In the genomic region with DNA sequence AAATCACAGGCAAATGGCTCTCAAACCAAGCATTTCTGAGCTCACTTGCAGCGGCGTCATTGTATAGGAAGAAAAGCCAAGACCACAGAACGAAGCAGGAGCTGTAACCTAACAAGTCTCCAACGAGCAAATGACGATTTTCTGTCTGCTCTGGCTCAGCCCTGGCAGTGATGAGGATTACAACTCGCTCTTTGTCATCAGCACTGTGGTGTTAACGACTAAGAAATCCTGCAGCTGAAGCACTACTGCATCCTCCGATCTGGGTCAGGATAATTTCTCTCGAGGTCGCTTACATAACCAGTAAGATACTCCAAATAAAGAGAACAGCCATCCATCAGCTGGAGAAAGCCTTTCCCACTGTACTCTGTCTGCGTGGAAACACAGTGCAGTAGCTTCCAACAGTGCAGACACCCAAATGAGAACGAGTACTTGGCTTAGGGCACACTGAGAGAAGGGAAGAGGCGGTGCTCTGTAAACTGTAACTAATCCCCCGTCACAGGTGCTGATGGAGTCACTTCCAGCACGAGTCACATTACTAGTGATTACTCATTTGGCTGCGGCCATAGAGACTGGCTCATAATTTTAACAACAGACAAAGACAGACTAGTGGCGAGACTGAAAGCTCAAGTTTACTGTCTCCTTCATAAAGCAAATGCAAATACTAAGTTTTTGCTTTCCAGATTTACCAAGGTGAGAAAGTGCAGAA, we compare ENCODE assay signal across 8 cellular contexts.
DNase-seq lines count a peak whose midpoint lies in the region; ATAC-seq and TF ChIP-seq lines count a peak whose summit lies in the region.

No MANE protein-coding gene starts in this region.

- BruUV-seq in Calu3 (replicated peaks; lab: Mats Ljungman, UMichigan), result TSS peak; percentile 63

- CTCF ChIA-PET in Calu3 (lab: Charles Lee), result interaction anchor here (0.6 to 2.4 kb wide), 10 partner anchors 13 to 451 kb away, joined by 3 to 11 read pairs (median 6); no protein-coding TSS in a partner anchor

- H3K9me3 Mint-ChIP-seq in Calu3 (ENCODE audit: low read depth, unreplicated experiment), result no peaks in the 10 kb centered on the region

- peak overlapping the region; percentile 93 for H3K4me3 Mint-ChIP-seq in Calu3 (ENCODE audit: low read depth, unreplicated experiment)

- peaks cover 45% of the 10 kb centered on the region for H3K36me3 Mint-ChIP-seq in Calu3 (ENCODE audit: insufficient read depth, unreplicated experiment)

- TF ChIP-seq CTCF in Calu3 (IDR thresholded peaks at IDR 0.05; ENCODE audit: unreplicated experiment), result no peak

- DNase-seq in Calu3 (peak; percentile 81), HT1080 (ENCODE audit: low read depth) (peak; percentile 97), NOMO-1 treated with DMSO at 0.1 percent for 48 hours (lab: John Stamatoyannopoulos, UW; ENCODE audit: unreplicated experiment) (peak; percentile 99), epithelial cell of prostate (ENCODE audit: low read depth, low spot score) (peak; percentile 92), mucosa of gallbladder (ENCODE audit: low spot score) (peak; percentile 92)
- DNase-seq in activated CD8-positive, alpha-beta memory T cell treated with anti-CD3 and anti-CD28 coated beads, Interleukin-2, amount 50 U/mL, for 48 hours, result peak; percentile 77
- peak; percentile 40 to 62 for DNase-seq in stimulated activated CD8-positive, alpha-beta memory T cell treated with anti-CD3 and anti-CD28 coated beads, Interleukin-4, amount 100 ng/mL, for 4 hours (ENCODE audit: low read depth in 2 of 2, low spot score in 1 of 2)

- H3K27me3 Mint-ChIP-seq in Calu3 (ENCODE audit: unreplicated experiment), result no peaks in the 10 kb centered on the region

- H3K27ac ChIP-seq in epithelial cell of prostate, result peak overlapping the region; percentile 96

- peak; percentile 92 for ATAC-seq in GM21360 (IDR thresholded peaks at IDR 0.05; ENCODE audit: unreplicated experiment)

- peaks cover 26% of the 10 kb centered on the region for H3K4me1 Mint-ChIP-seq in Calu3 (ENCODE audit: low read depth, unreplicated experiment)

- peak overlapping the region; percentile 99 for H3K27ac Mint-ChIP-seq in Calu3 (ENCODE audit: unreplicated experiment)

- intact Hi-C loops in Calu3 (cut with micrococcal nuclease; ENCODE audit: unreplicated experiment), result loop anchor here (2.0 to 10.0 kb wide), 5 partner anchors 52 to 444 kb away; a partner anchor contains a TSS

Comparison
In these comparisons a context has a peak if more than half of its experiments do, and no peak if none do; other contexts are left out.
1. Peak in every context shown above with its lines: DNase-seq, ATAC-seq and H3K27ac ChIP-seq.